25 cellular contexts compared by ENCODE assay signal in the genomic region with DNA sequence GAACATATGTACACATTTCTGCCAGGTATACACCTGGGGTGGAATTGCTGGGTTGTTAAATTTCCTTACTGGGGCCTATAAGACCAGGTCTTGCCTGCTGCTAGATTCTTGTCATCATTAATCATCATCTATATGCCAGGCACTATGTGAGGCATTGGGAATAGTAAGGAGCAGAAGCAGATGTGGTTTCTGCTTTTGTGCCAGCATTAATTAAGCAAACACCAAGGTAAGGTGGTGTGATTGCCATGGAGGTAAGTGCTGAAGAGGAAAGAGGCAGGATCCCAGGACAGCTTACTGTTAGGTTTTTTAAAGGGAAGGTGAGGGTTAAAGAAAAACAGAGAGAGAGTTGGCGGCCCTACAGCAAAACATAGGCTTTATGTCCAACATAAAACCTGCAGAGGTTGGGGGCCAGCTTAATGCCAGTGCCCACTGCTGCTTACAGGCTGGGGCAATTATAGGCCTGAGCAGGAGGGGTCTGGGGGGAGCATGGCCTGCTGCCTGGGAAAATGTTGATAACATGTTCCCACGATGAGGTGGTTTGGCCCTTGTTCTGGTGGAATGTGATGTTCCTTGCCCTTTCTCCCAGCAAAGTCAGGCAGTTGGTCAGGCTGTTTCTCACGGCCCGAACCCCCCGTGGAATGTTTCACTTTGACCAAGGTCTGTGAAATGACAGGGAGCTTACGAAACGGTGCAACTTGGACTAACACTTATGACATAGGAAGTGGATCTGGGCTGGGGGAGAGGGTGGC.
DNase-seq lines count a peak whose midpoint lies in the region; ATAC-seq, FAIRE-seq and TF ChIP-seq lines count a peak whose summit lies in the region.
"Had no signal": no experiment of that assay in that cellular context is flagged by ENCODE, and none has a peak within 500 bp of the region (broad histone marks: within the 10 kb centered on the region; RNA-seq: fewer than 3 reads in every experiment).

No MANE protein-coding gene starts in this region.

- intact Hi-C loops in IMR-90 (cut with micrococcal nuclease) = no loop called here

- H3K79me1 ChIP-seq in IMR-90 (ENCODE audit: low read depth in 1 of 2, low read length in 2 of 2) = no peaks in the 10 kb centered on the region

- BruUV-seq in IMR-90 (replicated peaks; lab: Mats Ljungman, UMichigan) = no TSS peak

- no peak overlapping the region for H3K23ac ChIP-seq in IMR-90 (ENCODE audit: low read depth, low read length)

- H3K9me3 ChIP-seq in IMR-90 (ENCODE audit: control insufficient read depth, insufficient read depth, low read length) = no peaks in the 10 kb centered on the region
- no peaks in the 10 kb centered on the region for H3K9me3 ChIP-seq in cardiac muscle cell (ENCODE audit: low read depth)
- no peaks in the 10 kb centered on the region for H3K9me3 ChIP-seq in mesodermal cell (ENCODE audit: control insufficient read depth, low read length)
- H3K9me3 ChIP-seq: MG63, vagina had no signal

- H3K14ac ChIP-seq in IMR-90 (replicated peaks; ENCODE audit: low read depth, low read length) = no peak overlapping the region

- peak; percentile 64 for DNase-seq in IMR-90
- DNase-seq in bronchial epithelial cell (ENCODE audit: low read depth) = peak; percentile 11
- peak; percentile 46 to 81 for DNase-seq in cardiac muscle cell (ENCODE audit: low read depth in 1 of 2, low spot score in 1 of 2)
- no peak for DNase-seq in activated effector memory CD4-positive, alpha-beta T cell treated with Interleukin-2 at 50 U/mL for 16 hours
- no peak for DNase-seq in NCI-H226
- no peak for DNase-seq in GM12892 (ENCODE audit: insufficient read length)
- DNase-seq in central memory CD4-positive, alpha-beta T cell = no peak
- DNase-seq: ACHN; activated CD4-positive, alpha-beta T cell treated with anti-CD3 and anti-CD28 coated beads, Interleukin-2, amount 10 ng/mL, durations not matched to agents 7 days and 5 days; activated naive CD8-positive, alpha-beta T cell treated with anti-CD3 and anti-CD28 coated beads for 36 hours; C1 segment of cervical spinal cord; Calu3; effector CD8-positive, alpha-beta T cell; left colon; MG63; NCI-H1417 treated with DMSO at 0.1 percent for 48 hours; NCI-H526 treated with DMSO at 0.1 percent for 48 hours; WERI-Rb-1 had no signal

- no peak overlapping the region for H3K4ac ChIP-seq in IMR-90 (ENCODE audit: low read depth, low read length)

- H3K27me3 ChIP-seq in IMR-90 (ENCODE audit: control insufficient read depth, insufficient read depth, low read length) (peaks cover 8% of the 10 kb centered on the region), bronchial epithelial cell (ENCODE audit: control insufficient read depth, insufficient read depth, low read length) (no peaks in the 10 kb centered on the region), cardiac muscle cell (no peaks in the 10 kb centered on the region)
- H3K27me3 ChIP-seq: MG63, vagina had no signal

- no peak overlapping the region for H3K4me2 ChIP-seq in IMR-90 (ENCODE audit: low read depth, low read length)
- H3K4me2 ChIP-seq: smooth muscle cell had no signal

- no peaks in the 10 kb centered on the region for H4K20me1 ChIP-seq in IMR-90 (ENCODE audit: insufficient read depth, low read length)

- POLR2A ChIA-PET in IMR-90 (lab: Charles Lee; ENCODE audit: unreplicated experiment) = no interaction called here

- H3K56ac ChIP-seq in IMR-90 (ENCODE audit: extremely low read depth, insufficient read depth, low read length) = no peak overlapping the region

- no peak overlapping the region for H2BK120ac ChIP-seq in IMR-90 (ENCODE audit: low read depth, low read length)

- no peak overlapping the region for H3K9ac ChIP-seq in IMR-90 (ENCODE audit: low read depth, low read length)

- H2AK9ac ChIP-seq in IMR-90 (replicated peaks; ENCODE audit: low read depth, low read length, poor library complexity) = peak overlapping the region; percentile 52

- H3K9me1 ChIP-seq in IMR-90 (ENCODE audit: insufficient read depth, low read length) = no peaks in the 10 kb centered on the region

- FAIRE-seq in bronchial epithelial cell (lab: Jason Lieb, UNC) (no peak), GM12892 (lab: Jason Lieb, UNC) (no peak)

- TF ChIP-seq CTCF in IMR-90 (conservative IDR thresholded peaks at IDR 0.05; ENCODE audit: low read depth, low read length) (no peak), bronchial epithelial cell (IDR thresholded peaks at IDR 0.05; ENCODE audit: insufficient read depth, low read length, severe bottlenecking) (no peak), cardiac muscle cell (IDR thresholded peaks at IDR 0.05; ENCODE audit: low read depth, low read length) (no peak)

- H3K27ac ChIP-seq in IMR-90 (ENCODE audit: insufficient read depth, low read length) = no peak overlapping the region
- peak overlapping the region; percentile 76 for H3K27ac ChIP-seq in cardiac muscle cell
- peak overlapping the region; percentile 55 for H3K27ac ChIP-seq in mesodermal cell (ENCODE audit: low read depth, low read length, severe bottlenecking)
- H3K27ac ChIP-seq: vagina, WERI-Rb-1 had no signal

- CTCF ChIA-PET in IMR-90 (lab: Yijun Ruan, JAX) = no interaction called here

- H3K36me3 ChIP-seq in IMR-90 (ENCODE audit: control insufficient read depth, insufficient read depth, low read length) (no peaks in the 10 kb centered on the region), bronchial epithelial cell (ENCODE audit: control insufficient read depth, insufficient read depth, low read length) (no peaks in the 10 kb centered on the region), cardiac muscle cell (no peaks in the 10 kb centered on the region), mesodermal cell (ENCODE audit: control insufficient read depth, insufficient read depth, low read length) (no peaks in the 10 kb centered on the region)
- H3K36me3 ChIP-seq: MG63, vagina, WERI-Rb-1 had no signal

- H2BK5ac ChIP-seq in IMR-90 (ENCODE audit: low read depth, low read length, poor library complexity, severe bottlenecking) = no peak overlapping the region

- H3K18ac ChIP-seq in IMR-90 (ENCODE audit: low read depth, low read length) = no peak overlapping the region

- TF ChIP-seq POLR2A in IMR-90 (IDR thresholded peaks at IDR 0.05; ENCODE audit: low read depth, low read length) (no peak), GM12892 (IDR thresholded peaks at IDR 0.05; ENCODE audit: low read depth, low read length) (no peak)

- TF ChIP-seq RAD21 in IMR-90 (IDR thresholded peaks at IDR 0.05; ENCODE audit: low read length) = no peak

- no peak overlapping the region for H3K4me3 ChIP-seq in IMR-90 (ENCODE audit: insufficient read depth, low read depth, low read length)
- H3K4me3 ChIP-seq in bronchial epithelial cell (ENCODE audit: low read depth, low read length) = no peak overlapping the region
- no peak overlapping the region for H3K4me3 ChIP-seq in cardiac muscle cell
- H3K4me3 ChIP-seq in mesodermal cell (ENCODE audit: extremely low read depth, insufficient read depth, low read length, poor library complexity, severe bottlenecking) = no peak overlapping the region
- H3K4me3 ChIP-seq: MG63, smooth muscle cell, vagina had no signal

- no peak overlapping the region for H4K8ac ChIP-seq in IMR-90 (ENCODE audit: low read depth in 2 of 2, low read length in 2 of 2)

- H2AFZ ChIP-seq in IMR-90 (replicated peaks; ENCODE audit: low read length, poor library complexity) = peak overlapping the region; percentile 23

- H2AK5ac ChIP-seq in IMR-90 (ENCODE audit: low read depth, low read length) = no peak overlapping the region

- no peak overlapping the region for H2BK20ac ChIP-seq in IMR-90 (ENCODE audit: low read depth, low read length)

- 22% methylated on average over 1 of the region's 7 CpGs; no CpG with 5 or more reads in 1 of the 2 experiments for WGBS in IMR-90 (ENCODE audit: extremely low coverage in 2 of 2, insufficient read length in 1 of 2), 2 experiments
- 88 to 92% methylated on average over 7 of the region's 7 CpGs for WGBS in mesodermal cell (ENCODE audit: insufficient coverage in 2 of 2), 2 experiments

- no peak overlapping the region for H4K91ac ChIP-seq in IMR-90 (ENCODE audit: insufficient read depth, low read depth, low read length)

- ATAC-seq in IMR-90 (ENCODE audit: low read depth) = no peak
- ATAC-seq: esophagus mucosa; left colon; natural killer cell treated with Interleukin-12 subunit alpha and Interleukin-12 subunit beta and Interleukin-15 and Interleukin-18, amount 100 ng/mL, for 72 hours; SK-N-SH treated with all-trans-retinoic acid at 6 μM for 48 hours; stimulated activated memory B cell treated with anti-CD40 and anti-IgM and Interleukin-4, amounts not matched to agents 10 μg/mL and 1 μg/mL and 100 μg/mL, for 72 hours had no signal

- no peak overlapping the region for H4K5ac ChIP-seq in IMR-90 (ENCODE audit: low read depth, low read length)

- dilution Hi-C loops in IMR-90 (cut with HindIII; ENCODE audit: low sequenced_read_pairs, unreplicated experiment) = no loop called here

- in situ Hi-C loops in IMR-90 (cut with MboI; ENCODE audit: low sequenced_read_pairs) = no loop called here

- H3K4me1 ChIP-seq in IMR-90 (ENCODE audit: control insufficient read depth, insufficient read depth, low read length) (no peaks in the 10 kb centered on the region; the same call in 1 of the 2 replicates), cardiac muscle cell (ENCODE audit: low read depth) (peaks cover 2% of the 10 kb centered on the region), mesodermal cell (ENCODE audit: control insufficient read depth, insufficient read depth, low read length, poor library complexity, severe bottlenecking) (no peaks in the 10 kb centered on the region)
- H3K4me1 ChIP-seq: vagina had no signal

- H2BK15ac ChIP-seq in IMR-90 (ENCODE audit: low read depth, low read length) = no peak overlapping the region

TF ChIP-seq in IMR-90, 13 proteins besides CTCF, POLR2A, EP300 and RAD21:
- TF ChIP-seq CEBPB (IDR thresholded peaks at IDR 0.05; ENCODE audit: low read depth, low read length) = peak; percentile 30; the same call in 1 of the 2 replicates
- no peak for TF ChIP-seq NFE2L2 (IDR thresholded peaks at IDR 0.05; ENCODE audit: low read depth, low read length)
- no peak for TF ChIP-seq MXI1 (IDR thresholded peaks at IDR 0.05; ENCODE audit: borderline replicate concordance, low read depth, low read length)
- TF ChIP-seq CHD1 (IDR thresholded peaks at IDR 0.05; ENCODE audit: low read depth, low read length) = no peak
- TF ChIP-seq MAZ (IDR thresholded peaks at IDR 0.05; ENCODE audit: borderline replicate concordance, low read depth, low read length) = no peak
TF ChIP-seq in IMR-90: peak in this region for 1.

Comparison
In these comparisons a context has a peak if more than half of its experiments do, and no peak if none do; other contexts are left out.
1. DNase-seq: peak in IMR-90 (single experiment), bronchial epithelial cell (single experiment) and cardiac muscle cell (2 of 2); none in activated effector memory CD4-positive, alpha-beta T cell treated with Interleukin-2 at 50 U/mL for 16 hours (single experiment), NCI-H226 (single experiment), GM12892 (single experiment) and central memory CD4-positive, alpha-beta T cell (single experiment).